In genomic region chr13:97911311-97912138, GRCh38 we compare ENCODE assay signal across 9 cellular contexts. TPM values are rescaled to one million over a fixed set of nuclear protein-coding genes. Genes with fewer than 3 reads are reported as not detected.
A peak's percentile ranks its signal among the peaks of the same experiment; 100 is the strongest.
DNase-seq lines count a peak whose midpoint lies in the region; ATAC-seq and TF ChIP-seq lines count a peak whose summit lies in the region.
"Had no signal": no experiment of that assay in that cellular context is flagged by ENCODE, and none has a peak within 500 bp of the region (broad histone marks: within the 10 kb centered on the region; RNA-seq: fewer than 3 reads in every experiment).

No MANE protein-coding gene starts in this region.

- no peak overlapping the region for H2BK12ac ChIP-seq in trophoblast cell (ENCODE audit: low read length)

- H3K27me3 ChIP-seq in heart left ventricle (no peaks in the 10 kb centered on the region), right cardiac atrium (ENCODE audit: control insufficient read depth, insufficient read depth) (no peaks in the 10 kb centered on the region), trophoblast cell (ENCODE audit: insufficient read depth, low read length) (no peaks in the 10 kb centered on the region)
- H3K27me3 ChIP-seq in CD4-positive, alpha-beta memory T cell (ENCODE audit: insufficient read depth, low read length), result no peaks in the 10 kb centered on the region

- peaks cover 0 to 27% (median 11%) of the 10 kb centered on the region in 8 donors for H3K9me3 Mint-ChIP-seq in CD4-positive, alpha-beta memory T cell

- no peak overlapping the region for H3K27ac Mint-ChIP-seq in CD4-positive, alpha-beta memory T cell

- no peak overlapping the region for H3K4me2 ChIP-seq in trophoblast cell (ENCODE audit: low read length)

- H4K12ac ChIP-seq in trophoblast cell (ENCODE audit: low read depth, low read length), result no peak overlapping the region

- no peak overlapping the region for H3K4ac ChIP-seq in trophoblast cell (ENCODE audit: low read depth, low read length)

- no peak overlapping the region for H2BK5ac ChIP-seq in trophoblast cell (ENCODE audit: low read depth, low read length, poor library complexity)

- H3K79me1 ChIP-seq in trophoblast cell (ENCODE audit: low read length), result no peaks in the 10 kb centered on the region

- H3K9ac ChIP-seq in trophoblast cell (ENCODE audit: low read length), result no peak overlapping the region

- no peaks in the 10 kb centered on the region for H3K79me2 ChIP-seq in trophoblast cell (ENCODE audit: control insufficient read depth, insufficient read depth, low read length, poor library complexity)

- TF ChIP-seq POLR2A in heart left ventricle (IDR thresholded peaks at IDR 0.05), result no peak

- H4K8ac ChIP-seq in trophoblast cell (ENCODE audit: low read depth, low read length), result no peak overlapping the region

- peak in 9 of 12 donors; percentile 20 to 46 (median 36) for TF ChIP-seq CTCF in heart left ventricle (IDR thresholded peaks at IDR 0.05)

- intact Hi-C loops in heart left ventricle (cut with DNase I), result loop anchor here in 4 of 10 donors (2.0 to 5.0 kb wide), 2 partner anchors 54 to 57 kb away; no protein-coding TSS in a partner anchor
- intact Hi-C loops in right cardiac atrium (cut with DNase I), result no loop called here
- intact Hi-C loops in CD4-positive, alpha-beta memory T cell (cut with micrococcal nuclease), result no loop called here

- no peaks in the 10 kb centered on the region for H3K36me3 Mint-ChIP-seq in CD4-positive, alpha-beta memory T cell

- no peak overlapping the region for H3K4me3 Mint-ChIP-seq in CD4-positive, alpha-beta memory T cell
- H3K4me3 Mint-ChIP-seq: central memory CD8-positive, alpha-beta T cell had no signal

- H2BK120ac ChIP-seq in trophoblast cell (ENCODE audit: insufficient read depth, low read length, poor library complexity), result no peak overlapping the region

- H3K27ac ChIP-seq in heart left ventricle (no peak overlapping the region), right cardiac atrium (ENCODE audit: low read length) (no peak overlapping the region), angular gyrus (ENCODE audit: low read depth, low read length) (peak overlapping the region; percentile 59), trophoblast cell (ENCODE audit: low read depth, low read length) (no peak overlapping the region)
- no peak overlapping the region for H3K27ac ChIP-seq in CD4-positive, alpha-beta memory T cell (ENCODE audit: low read depth, low read length)

- H2AFZ ChIP-seq in trophoblast cell (ENCODE audit: insufficient read depth, low read length, poor library complexity), result no peak overlapping the region

- no peak overlapping the region for H3K23ac ChIP-seq in trophoblast cell (ENCODE audit: low read length)

- H3K36me3 ChIP-seq in heart left ventricle (no peaks in the 10 kb centered on the region), trophoblast cell (ENCODE audit: control insufficient read depth in 1 of 2, insufficient read depth in 2 of 2, low read length in 2 of 2) (no peaks in the 10 kb centered on the region)
- H3K36me3 ChIP-seq in CD4-positive, alpha-beta memory T cell (ENCODE audit: insufficient read depth, low read length), result no peaks in the 10 kb centered on the region

- H3K27me3 Mint-ChIP-seq in CD4-positive, alpha-beta memory T cell, result peaks cover 9 to 24% of the 10 kb centered on the region in 2 donors

- WGBS in heart left ventricle, 4 donors, result 51 to 53% (median 52%) methylated on average over 7 of the region's 7 CpGs
- 51% methylated on average over 7 of the region's 7 CpGs for WGBS in right cardiac atrium
- WGBS in trophoblast cell (ENCODE audit: extremely low coverage, insufficient coverage, insufficient read length), result no CpG with 5 or more reads among the region's 7 CpGs

- DNase-seq in heart left ventricle, result no peak
- no peak for DNase-seq in right cardiac atrium
- peak; percentile 83 to 96 for DNase-seq in trophoblast cell
- no peak for DNase-seq in CD4-positive, alpha-beta memory T cell
- DNase-seq in NCI-H510A (lab: John Stamatoyannopoulos, UW), result no peak

- H3K9me3 ChIP-seq in heart left ventricle (peaks cover 0 to 13% (median 1%) of the 10 kb centered on the region in 12 donors), right cardiac atrium (ENCODE audit: control insufficient read depth, low read length) (no peaks in the 10 kb centered on the region), trophoblast cell (ENCODE audit: insufficient read depth, low read depth, low read length) (peaks cover 1% of the 10 kb centered on the region)
- H3K9me3 ChIP-seq in CD4-positive, alpha-beta memory T cell (ENCODE audit: control insufficient read depth in 1 of 2, low read length in 2 of 2), result no peaks in the 10 kb centered on the region

- no peak overlapping the region for H4K91ac ChIP-seq in trophoblast cell (ENCODE audit: low read depth, low read length)

- H3K4me3 ChIP-seq in heart left ventricle, result no peak overlapping the region
- H3K4me3 ChIP-seq in right cardiac atrium (ENCODE audit: low read length), result no peak overlapping the region
- H3K4me3 ChIP-seq in trophoblast cell (ENCODE audit: low read depth, low read length), result peak overlapping the region; percentile 39
- no peak overlapping the region for H3K4me3 ChIP-seq in CD4-positive, alpha-beta memory T cell (ENCODE audit: low read length in 2 of 2)

- H2AK5ac ChIP-seq in trophoblast cell (ENCODE audit: low read length), result no peak overlapping the region

- POLR2A ChIA-PET in CD4-positive, alpha-beta memory T cell (lab: Charles Lee; ENCODE audit: partially characterized antibody), result no interaction called here

- H3K4me1 ChIP-seq in heart left ventricle, result no peaks in the 10 kb centered on the region
- no peaks in the 10 kb centered on the region for H3K4me1 ChIP-seq in right cardiac atrium (ENCODE audit: control insufficient read depth, insufficient read depth, low read length)
- H3K4me1 ChIP-seq in trophoblast cell (ENCODE audit: control insufficient read depth in 1 of 2, insufficient read depth in 2 of 2, low read length in 2 of 2), result peaks cover 2 to 3% of the 10 kb centered on the region in 2 experiments
- H3K4me1 ChIP-seq in CD4-positive, alpha-beta memory T cell (ENCODE audit: insufficient read depth, low read length), result no peaks in the 10 kb centered on the region

- CTCF ChIA-PET in CD4-positive, alpha-beta memory T cell (lab: Charles Lee; ENCODE audit: partially characterized antibody), result interaction anchor here (1.2 to 1.4 kb wide), 2 partner anchors 9 to 10 kb away, joined by 3 to 4 read pairs; no protein-coding TSS in a partner anchor

- no peak overlapping the region for H3K18ac ChIP-seq in trophoblast cell (ENCODE audit: low read length)

- no peaks in the 10 kb centered on the region for H3K4me1 Mint-ChIP-seq in CD4-positive, alpha-beta memory T cell
- H3K4me1 Mint-ChIP-seq: central memory CD8-positive, alpha-beta T cell had no signal

- ATAC-seq in heart left ventricle (peak in 1 of 4 donors; percentile 36), right cardiac atrium (no peak), HG03354 (IDR thresholded peaks at IDR 0.05; ENCODE audit: poor library complexity, severe bottlenecking, unreplicated experiment) (peak; percentile 76), HG02623 (IDR thresholded peaks at IDR 0.05; ENCODE audit: unreplicated experiment) (no peak)

- H3K14ac ChIP-seq in trophoblast cell (ENCODE audit: low read length), result no peak overlapping the region

RNA-seq across cellular contexts. Expression of gene IPO5, which starts 42.0 kb away (rescaled TPM):
- total RNA-seq in heart left ventricle, result 100 to 1,000 TPM in 5 of 9 donors, 10 to 100 TPM in 4; 69.0 to 219 (median 111) TPM
- polyA plus RNA-seq in heart left ventricle, result 100 to 1,000 TPM in 1 of 2 donors, 10 to 100 TPM in 1; 18.4 to 153 TPM
- total RNA-seq in right cardiac atrium, result 100 to 1,000 TPM in 1 of 4 donors, 10 to 100 TPM in 3; 95.4 to 103 (median 98.3) TPM
- 25.8 TPM for polyA plus RNA-seq in right cardiac atrium
- 76.3 and 78.1 TPM in 2 replicates for polyA plus RNA-seq in trophoblast cell (2013)
- 10 to 100 TPM; 77.6 to 78.7 TPM for total RNA-seq in CD4-positive, alpha-beta memory T cell
- polyA plus RNA-seq in CD4-positive, alpha-beta memory T cell, result 10 to 100 TPM; 32.8 to 38.9 TPM

Comparison
In these comparisons a context has a peak if more than half of its experiments do, and no peak if none do; other contexts are left out.
1. DNase-seq: peak in trophoblast cell (2 of 2); none in heart left ventricle (0 of 5), right cardiac atrium (0 of 3), CD4-positive, alpha-beta memory T cell (0 of 5) and NCI-H510A (single experiment).